9 cellular contexts compared by ENCODE assay signal in genomic region chr10:100006241-100006886, GRCh38. TPM values are rescaled to one million over a fixed set of nuclear protein-coding genes. Genes with fewer than 3 reads are reported as not detected.
DNase-seq lines count a peak whose midpoint lies in the region; ATAC-seq, FAIRE-seq and TF ChIP-seq lines count a peak whose summit lies in the region.
"Had no signal": no experiment of that assay in that cellular context is flagged by ENCODE, and none has a peak within 500 bp of the region (broad histone marks: within the 10 kb centered on the region; RNA-seq: fewer than 3 reads in every experiment).

No MANE protein-coding gene starts in this region.

- peak overlapping the region; percentile 91 for H3K27ac Mint-ChIP-seq in MCF 10A (ENCODE audit: low read depth, unreplicated experiment)
- H3K27ac Mint-ChIP-seq: T-helper 1 cell treated with Interleukin-12 subunit alpha and Interleukin-12 subunit beta and Interleukin-4 antibody, amounts not matched to agents 30 μg/mL and 1 μg/mL, for 36 hours had no signal

- POLR2A ChIA-PET in MCF 10A (lab: Yijun Ruan, JAX): interaction anchor here (0.7 to 23.3 kb wide), 15 partner anchors 10 to 351 kb away, joined by 3 to 547 read pairs (median 7); partner anchors contain the start of genes COX15, CUTC and ERLIN1

- peak overlapping the region; percentile 94 for H3K4me3 Mint-ChIP-seq in MCF 10A (ENCODE audit: unreplicated experiment)
- H3K4me3 Mint-ChIP-seq: T-helper 1 cell treated with Interleukin-12 subunit alpha and Interleukin-12 subunit beta and Interleukin-4 antibody, amounts not matched to agents 30 μg/mL and 1 μg/mL, for 36 hours had no signal

- no peak for FAIRE-seq in D721Med (lab: Jason Lieb, UNC)

- TF ChIP-seq CTCF in MCF 10A (IDR thresholded peaks at IDR 0.05; ENCODE audit: unreplicated experiment) (no peak), D721Med (IDR thresholded peaks at IDR 0.05; ENCODE audit: insufficient read depth, missing control alignments) (no peak)

- BruUV-seq in MCF 10A (replicated peaks; lab: Mats Ljungman, UMichigan): no TSS peak

- intact Hi-C loops in MCF 10A (cut with micrococcal nuclease): loop anchor here (1.0 to 10.0 kb wide), 4 partner anchors 29 to 178 kb away; partner anchors contain the start of gene ERLIN1

- H3K9me3 Mint-ChIP-seq in MCF 10A (ENCODE audit: unreplicated experiment): no peaks in the 10 kb centered on the region
- H3K9me3 Mint-ChIP-seq: T-helper 1 cell treated with Interleukin-12 subunit alpha and Interleukin-12 subunit beta and Interleukin-4 antibody, amounts not matched to agents 30 μg/mL and 1 μg/mL, for 36 hours had no signal

- H3K4me1 Mint-ChIP-seq in MCF 10A (ENCODE audit: insufficient read depth, unreplicated experiment): peaks cover 52% of the 10 kb centered on the region

- H3K27me3 Mint-ChIP-seq in MCF 10A (ENCODE audit: insufficient read depth, unreplicated experiment): no peaks in the 10 kb centered on the region

- CTCF ChIA-PET in MCF 10A (lab: Yijun Ruan, JAX): interaction anchor here (0.6 to 7.9 kb wide), 8 partner anchors 23 to 628 kb away, joined by 3 to 92 read pairs (median 4); no protein-coding TSS in a partner anchor

- no peak for ATAC-seq in HG02884 (IDR thresholded peaks at IDR 0.05; ENCODE audit: unreplicated experiment)

- peak; percentile 18 for DNase-seq in GDM1 (lab: John Stamatoyannopoulos, UW)
- DNase-seq in M059J (ENCODE audit: low read depth): peak; percentile 98
- peak; percentile 91 for DNase-seq in MCF 10A (ENCODE audit: unreplicated experiment)
- DNase-seq in myocyte (ENCODE audit: low read depth): peak; percentile 71
- no peak for DNase-seq in NCI-H1694 (lab: John Stamatoyannopoulos, UW)
- no peak for DNase-seq in NCI-H524 (lab: John Stamatoyannopoulos, UW)
- DNase-seq in D721Med (ENCODE audit: insufficient read length, low spot score): no peak

- H3K36me3 Mint-ChIP-seq in MCF 10A (ENCODE audit: insufficient read depth, unreplicated experiment): peaks cover 4% of the 10 kb centered on the region

RNA-seq across cellular contexts. Expression of gene DNMBP, which starts 3.4 kb away (rescaled TPM):
- total RNA-seq in M059J (2014; rRNA removed; shearing (Covaris generic)): 17.4 and 29.4 TPM in 2 replicates
- total RNA-seq in MCF 10A (2022): 11.3 and 14.3 TPM in 2 replicates
- 12.8 and 16.1 TPM in 2 replicates for total RNA-seq in myocyte
- polyA plus RNA-seq in myocyte (2012): 8.5 TPM

Comparison
In these comparisons a context has a peak if more than half of its experiments do, and no peak if none do; other contexts are left out.
1. DNase-seq: peak in GDM1 (single experiment), M059J (single experiment), MCF 10A (single experiment) and myocyte (single experiment); none in NCI-H1694 (single experiment), NCI-H524 (0 of 2) and D721Med (single experiment).